20 cellular contexts compared by ENCODE assay signal in the genomic region with DNA sequence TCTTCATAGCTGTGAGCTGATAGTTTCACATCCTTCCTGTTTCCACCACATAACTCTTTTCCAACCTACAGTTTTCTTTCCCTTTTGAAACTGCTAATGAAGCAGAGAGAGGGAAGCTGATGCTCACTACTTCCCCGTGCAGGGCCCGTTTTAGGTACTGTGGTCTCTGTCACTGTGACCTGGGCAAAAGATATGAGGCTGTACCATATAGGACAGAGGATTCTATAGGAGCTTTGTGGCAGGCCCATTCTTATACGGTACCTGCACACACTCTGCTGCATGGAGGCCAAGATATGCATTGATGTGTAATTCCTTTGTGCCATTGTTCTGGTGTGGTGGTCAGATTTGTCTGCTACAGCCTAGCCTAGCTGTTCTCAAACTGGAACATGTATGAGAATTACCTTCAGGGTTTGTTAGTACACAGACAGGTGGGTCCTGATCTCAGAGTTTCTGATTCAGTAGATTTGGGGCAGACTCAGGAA.
A peak's percentile ranks its signal among the peaks of the same experiment; 100 is the strongest.
DNase-seq lines count a peak whose midpoint lies in the region; ATAC-seq, FAIRE-seq and TF ChIP-seq lines count a peak whose summit lies in the region.
"Had no signal": no experiment of that assay in that cellular context is flagged by ENCODE, and none has a peak within 500 bp of the region (broad histone marks: within the 10 kb centered on the region; RNA-seq: fewer than 3 reads in every experiment).

No MANE protein-coding gene starts in this region.

- intact Hi-C loops in GM12878 (cut with micrococcal nuclease; ENCODE audit: unreplicated experiment) (no loop called here), cardiac septum (cut with DNase I) (loop anchor here (10.0 kb wide), 1 partner anchor 339 kb away; no protein-coding TSS in a partner anchor), right cardiac atrium (cut with DNase I) (no loop called here)

- no peak for TF ChIP-seq EP300 in GM12878 (IDR thresholded peaks at IDR 0.05; ENCODE audit: borderline replicate concordance in 1 of 2, control insufficient read depth in 1 of 2, low read depth in 2 of 2, low read length in 2 of 2)

- H3K79me2 ChIP-seq in GM23338 (replicated peaks; ENCODE audit: insufficient read depth) (no peaks in the 10 kb centered on the region), GM12878 (ENCODE audit: control insufficient read depth, insufficient read depth, low read length) (no peaks in the 10 kb centered on the region)

- RAD21 ChIA-PET in GM12878 (lab: Charles Lee; ENCODE audit: unreplicated experiment): interaction anchor here (0.9 to 1.3 kb wide), 3 partner anchors 13 to 525 kb away, joined by 3 to 4 read pairs (median 3); no protein-coding TSS in a partner anchor

- no peaks in the 10 kb centered on the region for H3K27me3 ChIP-seq in GM23338 (ENCODE audit: insufficient read depth)
- no peaks in the 10 kb centered on the region for H3K27me3 ChIP-seq in GM12878 (replicated peaks in 1 of 2; ENCODE audit: control insufficient read depth in 2 of 2, insufficient read depth in 2 of 2, low read length in 1 of 2)
- no peaks in the 10 kb centered on the region for H3K27me3 ChIP-seq in H7 (ENCODE audit: control insufficient read depth, insufficient read depth, low read length)
- H3K27me3 ChIP-seq in right cardiac atrium (ENCODE audit: control insufficient read depth, insufficient read depth): no peaks in the 10 kb centered on the region
- H3K27me3 ChIP-seq: cardiac muscle cell, upper lobe of right lung had no signal

- H3K27ac ChIP-seq in GM23338 (ENCODE audit: low read depth): no peak overlapping the region
- no peak overlapping the region for H3K27ac ChIP-seq in GM12878 (ENCODE audit: control insufficient read depth, insufficient read depth)
- no peak overlapping the region for H3K27ac ChIP-seq in right cardiac atrium (ENCODE audit: low read length)
- H3K27ac ChIP-seq: cardiac muscle cell, upper lobe of right lung had no signal

- H3K4me1 Mint-ChIP-seq in GM23338: no peaks in the 10 kb centered on the region

- FAIRE-seq in GM12878 (lab: Jason Lieb, UNC): no peak

- no peaks in the 10 kb centered on the region for H3K27me3 Mint-ChIP-seq in GM23338 (ENCODE audit: insufficient read depth, low read depth, poor library complexity)

- H3K36me3 ChIP-seq in GM23338 (ENCODE audit: insufficient read depth) (no peaks in the 10 kb centered on the region), GM12878 (ENCODE audit: control insufficient read depth in 2 of 2, insufficient read depth in 2 of 2, low read length in 1 of 2) (no peaks in the 10 kb centered on the region), H7 (replicated peaks; ENCODE audit: control insufficient read depth, insufficient read depth, low read length) (no peaks in the 10 kb centered on the region)
- H3K36me3 ChIP-seq: cardiac muscle cell, upper lobe of right lung had no signal

- TF ChIP-seq CTCF in GM23338 (conservative IDR thresholded peaks at IDR 0.05; ENCODE audit: low read depth in 2 of 2) (no peak), GM12878 (IDR thresholded peaks at IDR 0.05 in 2 of 3, conservative IDR thresholded peaks at IDR 0.05 in 1 of 3; ENCODE audit: control insufficient read depth in 2 of 3, extremely low read depth in 1 of 3, insufficient read depth in 1 of 3, low read depth in 3 of 3, low read length in 3 of 3) (no peak)

- WGBS in GM12878 (ENCODE audit: insufficient coverage, insufficient replicate concordance, low lambda C conversion rate, missing lambda C conversion rate): 0% methylated on average over 3 of the region's 3 CpGs
- WGBS in right cardiac atrium: 69% methylated on average over 3 of the region's 3 CpGs

- no peak overlapping the region for H3K9ac ChIP-seq in GM12878 (ENCODE audit: control insufficient read depth, insufficient read depth, low read length)

- no peak overlapping the region for H3K4me3 Mint-ChIP-seq in GM23338

- DNase-seq in GM23338 (ENCODE audit: low spot score) (no peak), GM12878 (ENCODE audit: low read depth, low spot score) (no peak), NCI-H1048 (lab: John Stamatoyannopoulos, UW) (no peak), cardiac septum (ENCODE audit: low spot score) (no peak), H7 (no peak), right cardiac atrium (no peak)
- DNase-seq: activated CD4-positive, alpha-beta T cell treated with anti-CD3 and anti-CD28 coated beads for 4 hours; activated T-cell treated with anti-CD3 and anti-CD28 coated beads, Interleukin-2, amount 50 U/mL, for 48 hours; Calu3; effector CD8-positive, alpha-beta T cell; hippocampal formation; mucosa of descending colon; NCI-H2081; stimulated activated naive CD4-positive, alpha-beta T cell; T1000; upper lobe of right lung had no signal

- no peaks in the 10 kb centered on the region for H3K9me3 Mint-ChIP-seq in GM23338

- in situ Hi-C loops in GM12878 (cut with MboI): no loop called here

- CTCF ChIA-PET in GM12878 (lab: Yijun Ruan, JAX): interaction anchor here (0.8 kb wide), 1 partner anchor 212 kb away, joined by 5 read pairs; no protein-coding TSS in a partner anchor

- H3K36me3 Mint-ChIP-seq in GM23338 (ENCODE audit: low read depth): no peaks in the 10 kb centered on the region

- BruUV-seq in GM12878 (replicated peaks; lab: Mats Ljungman, UMichigan): no TSS peak

- H2AFZ ChIP-seq in GM23338 (peak overlapping the region; percentile 78), GM12878 (ENCODE audit: control insufficient read depth, low read depth, low read length) (no peak overlapping the region)

- no peak for TF ChIP-seq RAD21 in GM12878 (IDR thresholded peaks at IDR 0.05; ENCODE audit: insufficient read depth, low read depth, low read length)

- H3K4me2 ChIP-seq in GM23338: no peak overlapping the region
- no peak overlapping the region for H3K4me2 ChIP-seq in GM12878 (ENCODE audit: control insufficient read depth, insufficient read depth)

- no peak overlapping the region for H3K4me3 ChIP-seq in GM23338
- no peak overlapping the region for H3K4me3 ChIP-seq in GM12878
- H3K4me3 ChIP-seq in H7 (ENCODE audit: insufficient read depth, low read depth, low read length): no peak overlapping the region
- H3K4me3 ChIP-seq in right cardiac atrium (ENCODE audit: low read length): no peak overlapping the region
- H3K4me3 ChIP-seq: cardiac muscle cell, mucosa of descending colon, upper lobe of right lung had no signal

- TF ChIP-seq POLR2A in GM12878 (IDR thresholded peaks at IDR 0.05; ENCODE audit: low read depth, low read length): no peak

- H3F3A ChIP-seq in GM23338 (replicated peaks; ENCODE audit: low read depth): no peaks in the 10 kb centered on the region

- peaks cover 4% of the 10 kb centered on the region; the same call in 1 of the 2 replicates for H3K9me2 ChIP-seq in GM23338 (ENCODE audit: insufficient read depth)

- H3K27ac Mint-ChIP-seq in GM23338: no peak overlapping the region

- SMC1A ChIA-PET in GM12878 (lab: Charles Lee; ENCODE audit: uncharacterized antibody, unreplicated experiment): no interaction called here

- POLR2A ChIA-PET in GM12878 (lab: Charles Lee): interaction anchor here (0.7 kb wide), 1 partner anchor 123 kb away, joined by 4 read pairs; no protein-coding TSS in a partner anchor

- H3K9me3 ChIP-seq in GM12878 (replicated peaks; ENCODE audit: control insufficient read depth, insufficient read depth, low read length): no peaks in the 10 kb centered on the region
- H3K9me3 ChIP-seq in right cardiac atrium (ENCODE audit: control insufficient read depth, low read length): no peaks in the 10 kb centered on the region
- H3K9me3 ChIP-seq: mucosa of descending colon, upper lobe of right lung had no signal

- H4K20me1 ChIP-seq in GM23338 (replicated peaks; ENCODE audit: insufficient read depth) (no peaks in the 10 kb centered on the region), GM12878 (ENCODE audit: control insufficient read depth, insufficient read depth) (no peaks in the 10 kb centered on the region)

- ATAC-seq in GM18868 (IDR thresholded peaks at IDR 0.05; ENCODE audit: unreplicated experiment) (peak; percentile 57), GM23338 (no peak), HG03354 (IDR thresholded peaks at IDR 0.05; ENCODE audit: poor library complexity, severe bottlenecking, unreplicated experiment) (peak; percentile 49), GM12878 (peak; percentile 49), right cardiac atrium (no peak)
- ATAC-seq: mucosa of descending colon, Right ventricle myocardium inferior, upper lobe of right lung had no signal

- H3K4me1 ChIP-seq in GM23338 (ENCODE audit: insufficient read depth) (no peaks in the 10 kb centered on the region), GM12878 (ENCODE audit: control insufficient read depth, insufficient read depth, low read length) (no peaks in the 10 kb centered on the region), right cardiac atrium (ENCODE audit: control insufficient read depth, insufficient read depth, low read length) (no peaks in the 10 kb centered on the region)
- H3K4me1 ChIP-seq: upper lobe of right lung had no signal

TF ChIP-seq in GM23338, 12 proteins besides CTCF, POLR2A, EP300 and RAD21 (continues in another document):
- TF ChIP-seq EZH2phosphoT487 (IDR thresholded peaks at IDR 0.05; ENCODE audit: unreplicated experiment) (no peak), STAT1 (IDR thresholded peaks at IDR 0.05; ENCODE audit: unreplicated experiment) (no peak)

TF ChIP-seq in GM12878, 131 proteins besides CTCF, POLR2A, EP300 and RAD21:
- 0 out of 4 replicates have a peak, but pooled peaks of 1 of the 2 experiments have one; percentile 35 for TF ChIP-seq ETV6 (conservative IDR thresholded peaks at IDR 0.05 in 1 of 2, IDR thresholded peaks at IDR 0.05 in 1 of 2; ENCODE audit: borderline replicate concordance in 1 of 2, low read depth in 1 of 2)
- TF ChIP-seq ZSCAN29 (IDR thresholded peaks at IDR 0.05): no peak
- TF ChIP-seq IKZF2 (IDR thresholded peaks at IDR 0.05): peak; percentile 41 to 55; a peak in 2 of 4 replicates
- TF ChIP-seq IKZF1 (conservative IDR thresholded peaks at IDR 0.05): peak; percentile 71
- 0 out of 2 replicates have a peak, but pooled peaks have one; percentile 2 for TF ChIP-seq SPI1 (IDR thresholded peaks at IDR 0.05; ENCODE audit: borderline replicate concordance, insufficient read depth, low read depth, low read length)
- 0 out of 2 replicates have a peak, but pooled peaks have one; percentile 26 for TF ChIP-seq MTA2 (IDR thresholded peaks at IDR 0.05; ENCODE audit: low read depth)
- no peak for TF ChIP-seq ZNF217 (IDR thresholded peaks at IDR 0.05)
- TF ChIP-seq, protein P1, sequence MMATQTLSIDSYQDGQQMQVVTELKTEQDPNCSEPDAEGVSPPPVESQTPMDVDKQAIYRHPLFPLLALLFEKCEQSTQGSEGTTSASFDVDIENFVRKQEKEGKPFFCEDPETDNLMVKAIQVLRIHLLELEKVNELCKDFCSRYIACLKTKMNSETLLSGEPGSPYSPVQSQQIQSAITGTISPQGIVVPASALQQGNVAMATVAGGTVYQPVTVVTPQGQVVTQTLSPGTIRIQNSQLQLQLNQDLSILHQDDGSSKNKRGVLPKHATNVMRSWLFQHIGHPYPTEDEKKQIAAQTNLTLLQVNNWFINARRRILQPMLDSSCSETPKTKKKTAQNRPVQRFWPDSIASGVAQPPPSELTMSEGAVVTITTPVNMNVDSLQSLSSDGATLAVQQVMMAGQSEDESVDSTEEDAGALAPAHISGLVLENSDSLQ (IDR thresholded peaks at IDR 0.05): no peak
TF ChIP-seq in GM12878: peak in this region for 5.

Comparison
In these comparisons a context has a peak if more than half of its experiments do, and no peak if none do; other contexts are left out.
1. ATAC-seq: peak in GM18868 (single experiment), HG03354 (single experiment) and GM12878 (single experiment); none in GM23338 (single experiment) and right cardiac atrium (0 of 2).